In genomic region chr6:150142657-150143501, GRCh38 we compare ENCODE assay signal across 1 cellular context.
TF ChIP-seq lines count a peak whose summit lies in the region.

TSS of gene PPP1R14C (plus strand) at chr6:150143044. CDS start at chr6:150143193, 149 bp downstream.

TF ChIP-seq in K562, 482 proteins besides CTCF, POLR2A, EP300 and RAD21 (continued from another document and continues in another):
- TF ChIP-seq MGA (IDR thresholded peaks at IDR 0.05) = peak; percentile 80
- TF ChIP-seq BRCA1 (IDR thresholded peaks at IDR 0.05) = no peak
- 0 out of 2 replicates have a peak, but pooled peaks have one; percentile 72 for TF ChIP-seq BRCA1 (CRISPR knock-in tag; IDR thresholded peaks at IDR 0.05)
- no peak for TF ChIP-seq TEAD4 (IDR thresholded peaks at IDR 0.05; ENCODE audit: low read length)
- TF ChIP-seq TEAD4 (CRISPR knock-in tag; IDR thresholded peaks at IDR 0.05; ENCODE audit: borderline replicate concordance) = peak; percentile 93; the same call in 1 of the 2 replicates
- TF ChIP-seq RB1 (IDR thresholded peaks at IDR 0.05; ENCODE audit: low read depth) = peak; percentile 63; the same call in 1 of the 2 replicates
- no peak for TF ChIP-seq ZNF79 (CRISPR knock-in tag; IDR thresholded peaks at IDR 0.05; ENCODE audit: low read depth)
- TF ChIP-seq ZFP91 (CRISPR knock-in tag; IDR thresholded peaks at IDR 0.05) = peak; percentile 91
- no peak for TF ChIP-seq TRIM24 (IDR thresholded peaks at IDR 0.05)
- no peak for TF ChIP-seq FOXO4 (CRISPR knock-in tag; IDR thresholded peaks at IDR 0.05)
- TF ChIP-seq ETV6 (IDR thresholded peaks at IDR 0.05; ENCODE audit: borderline replicate concordance in 1 of 2, low read depth in 2 of 2, low read length in 1 of 2) = no peak
- peak; percentile 93; the same call in 1 of the 2 replicates for TF ChIP-seq ETV6 (CRISPR knock-in tag; IDR thresholded peaks at IDR 0.05; ENCODE audit: borderline replicate concordance)
- TF ChIP-seq ZNF316 (IDR thresholded peaks at IDR 0.05) = no peak
- TF ChIP-seq ZNF780A (CRISPR knock-in tag; IDR thresholded peaks at IDR 0.05) = no peak
- TF ChIP-seq GABPB1 (CRISPR knock-in tag; IDR thresholded peaks at IDR 0.05) = peak; percentile 43; the same call in 1 of the 2 replicates
- no peak for TF ChIP-seq ZNF3 (CRISPR knock-in tag; IDR thresholded peaks at IDR 0.05)
- TF ChIP-seq ZBTB7A (IDR thresholded peaks at IDR 0.05; ENCODE audit: borderline replicate concordance, control insufficient read depth, low read depth, low read length) = peak; percentile 51; the same call in 1 of the 2 replicates
- peak in 1 of 2 experiments; percentile 53; a peak in 1 of 4 replicates for TF ChIP-seq FOXA3 (CRISPR knock-in tag; conservative IDR thresholded peaks at IDR 0.05 in 1 of 2, IDR thresholded peaks at IDR 0.05 in 1 of 2)
- TF ChIP-seq MYC (IDR thresholded peaks at IDR 0.05; ENCODE audit: low read depth, low read length) = no peak
- no peak for TF ChIP-seq MYC (CRISPR knock-in tag; IDR thresholded peaks at IDR 0.05; ENCODE audit: borderline replicate concordance, low read depth)
- TF ChIP-seq ZBTB12 (CRISPR knock-in tag; IDR thresholded peaks at IDR 0.05) = no peak
- TF ChIP-seq L3MBTL2 (IDR thresholded peaks at IDR 0.05) = peak; percentile 71; the same call in 1 of the 2 replicates
- TF ChIP-seq SAFB (IDR thresholded peaks at IDR 0.05; ENCODE audit: borderline replicate concordance, low read depth, low read length) = 0 out of 2 replicates have a peak, but pooled peaks have one; percentile 11
- TF ChIP-seq EWSR1 (IDR thresholded peaks at IDR 0.05; ENCODE audit: borderline replicate concordance, low read depth, partially characterized antibody) = no peak
- TF ChIP-seq NRF1 (conservative IDR thresholded peaks at IDR 0.05 in 1 of 2, IDR thresholded peaks at IDR 0.05 in 1 of 2) = peak in 1 of 2 experiments; percentile 40; a peak in 2 of 4 replicates
- TF ChIP-seq FOXP4 (CRISPR knock-in tag; IDR thresholded peaks at IDR 0.05; ENCODE audit: borderline replicate concordance) = peak; percentile 85; the same call in 1 of the 2 replicates
- peak; percentile 11 for TF ChIP-seq FIP1L1 (IDR thresholded peaks at IDR 0.05; ENCODE audit: low read depth, low read length, poor library complexity, severe bottlenecking)
- TF ChIP-seq DACH1 (IDR thresholded peaks at IDR 0.05; ENCODE audit: partially characterized antibody) = no peak
- TF ChIP-seq FOXP1 (CRISPR knock-in tag; IDR thresholded peaks at IDR 0.05) = peak; percentile 94; the same call in 1 of the 2 replicates
- peak; percentile 37 for TF ChIP-seq PKNOX1 (IDR thresholded peaks at IDR 0.05)
- peak; percentile 85; the same call in 1 of the 2 replicates for TF ChIP-seq GATAD2B (IDR thresholded peaks at IDR 0.05; ENCODE audit: borderline replicate concordance)
- no peak for TF ChIP-seq RCOR1 (IDR thresholded peaks at IDR 0.05; ENCODE audit: borderline replicate concordance in 1 of 2, low read depth in 2 of 2, low read length in 2 of 2)
- no peak for TF ChIP-seq HLTF (IDR thresholded peaks at IDR 0.05)
- TF ChIP-seq ID3 (CRISPR knock-in tag; IDR thresholded peaks at IDR 0.05) = no peak
- peak; percentile 37; the same call in 1 of the 2 replicates for TF ChIP-seq ID3 (tag; IDR thresholded peaks at IDR 0.05)
- TF ChIP-seq E2F4 (CRISPR knock-in tag; IDR thresholded peaks at IDR 0.05; ENCODE audit: low read depth) = peak; percentile 15; the same call in 1 of the 2 replicates
- TF ChIP-seq ZFX (CRISPR knock-in tag; IDR thresholded peaks at IDR 0.05) = peak; percentile 30; the same call in 1 of the 2 replicates
